ENCODE assay signal across 12 cellular contexts in the genomic region with DNA sequence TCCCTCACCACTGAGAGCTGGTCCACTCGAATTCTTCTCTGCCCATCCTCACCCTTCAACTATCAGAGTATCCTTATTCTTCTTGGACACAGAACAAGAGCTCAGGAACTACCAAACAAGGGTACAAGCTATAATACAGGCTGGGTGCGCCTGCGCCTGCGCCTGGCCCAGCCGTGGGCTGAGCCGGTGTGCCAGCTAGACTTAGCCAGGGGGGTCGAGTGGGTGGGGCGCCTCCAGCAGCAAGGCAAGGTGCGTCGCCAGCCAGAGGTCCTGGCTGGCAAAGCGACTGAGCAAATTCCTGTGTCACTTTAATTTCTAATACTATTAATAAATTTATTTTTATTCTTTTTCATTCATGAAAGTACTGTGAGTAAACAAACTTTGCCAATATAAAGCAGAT.
A peak's percentile ranks its signal among the peaks of the same experiment; 100 is the strongest.
DNase-seq lines count a peak whose midpoint lies in the region; ATAC-seq and TF ChIP-seq lines count a peak whose summit lies in the region.
"Had no signal": no experiment of that assay in that cellular context is flagged by ENCODE, and none has a peak within 500 bp of the region (broad histone marks: within the 10 kb centered on the region; RNA-seq: fewer than 3 reads in every experiment).

No MANE protein-coding gene starts in this region.

- 0 out of 2 replicates have a peak overlapping the region, but pooled peaks have one; percentile 19 for H2BK120ac ChIP-seq in IMR-90 (ENCODE audit: low read depth, low read length)

- H2AFZ ChIP-seq in IMR-90 (replicated peaks; ENCODE audit: low read length, poor library complexity), result no peak overlapping the region
- peak overlapping the region; percentile 76 for H2AFZ ChIP-seq in mammary epithelial cell (ENCODE audit: low read depth, low read length)

- H3K9me3 ChIP-seq in IMR-90 (ENCODE audit: control insufficient read depth, insufficient read depth, low read length), result no peaks in the 10 kb centered on the region
- H3K9me3 ChIP-seq in mammary epithelial cell (replicated peaks; ENCODE audit: insufficient read depth, low read length), result peaks cover 3% of the 10 kb centered on the region
- H3K9me3 ChIP-seq: BLaER1 treated with 17β-estradiol and CSF1 and Interleukin-3, amounts not matched to agents 10 nM and 100 nM had no signal

- H2AK9ac ChIP-seq in IMR-90 (replicated peaks; ENCODE audit: low read depth, low read length, poor library complexity), result no peak overlapping the region

- H3K14ac ChIP-seq in IMR-90 (replicated peaks; ENCODE audit: low read depth, low read length), result no peak overlapping the region

- DNase-seq in D341Med (ENCODE audit: low spot score) (peak; percentile 34), IMR-90 (no peak), mammary epithelial cell (no peak), retinal pigment epithelial cell (ENCODE audit: low read depth) (peak; percentile 73)
- no peak for DNase-seq in activated CD4-positive, alpha-beta T cell treated with anti-CD3 and anti-CD28 coated beads, Interleukin-2, amount 50 U/mL, for 48 hours
- DNase-seq: Calu3; CD8-positive, alpha-beta T cell; GOT3; H9 had no signal

- H3K36me3 ChIP-seq in IMR-90 (ENCODE audit: control insufficient read depth, insufficient read depth, low read length) (no peaks in the 10 kb centered on the region; the same call in 1 of the 2 replicates), mammary epithelial cell (ENCODE audit: insufficient read depth, low read length) (no peaks in the 10 kb centered on the region)
- H3K36me3 ChIP-seq: BLaER1 treated with 17β-estradiol and CSF1 and Interleukin-3, amounts not matched to agents 10 nM and 100 nM had no signal

- H3K79me1 ChIP-seq in IMR-90 (ENCODE audit: low read depth in 1 of 2, low read length in 2 of 2), result no peaks in the 10 kb centered on the region

- H3K4me2 ChIP-seq in IMR-90 (ENCODE audit: low read depth, low read length) (no peak overlapping the region), mammary epithelial cell (ENCODE audit: insufficient read depth, low read depth, low read length) (no peak overlapping the region)
- H3K4me2 ChIP-seq: BLaER1 treated with 17β-estradiol and CSF1 and Interleukin-3, amounts not matched to agents 10 nM and 100 nM had no signal

- peak overlapping the region; percentile 39; the same call in 1 of the 2 replicates for H4K5ac ChIP-seq in IMR-90 (ENCODE audit: low read depth, low read length)

- TF ChIP-seq POLR2A in IMR-90 (IDR thresholded peaks at IDR 0.05; ENCODE audit: low read depth, low read length), result no peak

- H2BK5ac ChIP-seq in IMR-90 (ENCODE audit: low read depth, low read length, poor library complexity, severe bottlenecking), result peak overlapping the region; percentile 27

- dilution Hi-C loops in IMR-90 (cut with HindIII; ENCODE audit: low sequenced_read_pairs, unreplicated experiment), result no loop called here
- dilution Hi-C loops in mammary epithelial cell (cut with HindIII; ENCODE audit: low sequenced_read_pairs), result no loop called here

- peak overlapping the region; percentile 23; the same call in 1 of the 2 replicates for H2AK5ac ChIP-seq in IMR-90 (ENCODE audit: low read depth, low read length)

- no peak overlapping the region for H3K4me3 ChIP-seq in IMR-90 (ENCODE audit: insufficient read depth, low read depth, low read length)
- no peak overlapping the region for H3K4me3 ChIP-seq in mammary epithelial cell (replicated peaks in 1 of 3; ENCODE audit: insufficient read depth in 1 of 3, low read depth in 2 of 3, low read length in 3 of 3)
- no peak overlapping the region for H3K4me3 ChIP-seq in retinal pigment epithelial cell (ENCODE audit: low read length)
- H3K4me3 ChIP-seq: BLaER1 treated with 17β-estradiol and CSF1 and Interleukin-3, amounts not matched to agents 10 nM and 100 nM had no signal

- peak overlapping the region; percentile 1; the same call in 1 of the 2 replicates for H3K4ac ChIP-seq in IMR-90 (ENCODE audit: low read depth, low read length)

- H4K20me1 ChIP-seq in IMR-90 (ENCODE audit: insufficient read depth, low read length) (no peaks in the 10 kb centered on the region), mammary epithelial cell (ENCODE audit: insufficient read depth, low read length) (no peaks in the 10 kb centered on the region)
- H4K20me1 ChIP-seq: BLaER1 treated with 17β-estradiol and CSF1 and Interleukin-3, amounts not matched to agents 10 nM and 100 nM had no signal

- no peak overlapping the region; the same call in 1 of the 2 replicates for H4K91ac ChIP-seq in IMR-90 (ENCODE audit: insufficient read depth, low read depth, low read length)

- H3K79me2 ChIP-seq in mammary epithelial cell (ENCODE audit: insufficient read depth, low read length), result no peaks in the 10 kb centered on the region

- no peak overlapping the region for H2BK15ac ChIP-seq in IMR-90 (ENCODE audit: low read depth, low read length)

- intact Hi-C loops in IMR-90 (cut with micrococcal nuclease), result no loop called here
- intact Hi-C loops in mammary epithelial cell (cut with micrococcal nuclease), result no loop called here

- H3K4me1 ChIP-seq in IMR-90 (ENCODE audit: control insufficient read depth, insufficient read depth, low read length), result peaks cover 4% of the 10 kb centered on the region; the same call in 1 of the 2 replicates
- peaks cover 11% of the 10 kb centered on the region for H3K4me1 ChIP-seq in mammary epithelial cell (ENCODE audit: insufficient read depth, low read length)

- TF ChIP-seq RAD21 in IMR-90 (IDR thresholded peaks at IDR 0.05; ENCODE audit: low read length), result no peak

- in situ Hi-C loops in IMR-90 (cut with MboI; ENCODE audit: low sequenced_read_pairs) (no loop called here), mammary epithelial cell (cut with MboI; ENCODE audit: low sequenced_read_pairs in 2 of 2) (no loop called here)

- WGBS in IMR-90 (ENCODE audit: extremely low coverage in 2 of 2, insufficient read length in 1 of 2), 2 experiments, result 92% methylated on average over 7 of the region's 11 CpGs; no CpG with 5 or more reads in 1 of the 2 experiments
- 27% methylated on average over 11 of the region's 11 CpGs for WGBS in mammary epithelial cell (ENCODE audit: low coverage, missing lambda C conversion rate)

- no peak overlapping the region for H3K56ac ChIP-seq in IMR-90 (ENCODE audit: extremely low read depth, insufficient read depth, low read length)

- H4K8ac ChIP-seq in IMR-90 (ENCODE audit: low read depth in 2 of 2, low read length in 2 of 2), result no peak overlapping the region

- H3K9ac ChIP-seq in IMR-90 (ENCODE audit: low read depth, low read length) (no peak overlapping the region), mammary epithelial cell (ENCODE audit: insufficient read depth, low read length) (no peak overlapping the region)
- H3K9ac ChIP-seq: BLaER1 treated with 17β-estradiol and CSF1 and Interleukin-3, amounts not matched to agents 10 nM and 100 nM had no signal

- H3K27ac ChIP-seq in IMR-90 (ENCODE audit: insufficient read depth, low read length) (no peak overlapping the region), mammary epithelial cell (ENCODE audit: insufficient read depth, low read depth, low read length) (no peak overlapping the region)
- H3K27ac ChIP-seq: BLaER1 treated with 17β-estradiol and CSF1 and Interleukin-3, amounts not matched to agents 10 nM and 100 nM had no signal

- H2BK20ac ChIP-seq in IMR-90 (ENCODE audit: low read depth, low read length), result no peak overlapping the region

- TF ChIP-seq CTCF in IMR-90 (conservative IDR thresholded peaks at IDR 0.05; ENCODE audit: low read depth, low read length), result no peak
- no peak for TF ChIP-seq CTCF in mammary epithelial cell (conservative IDR thresholded peaks at IDR 0.05 in 1 of 2, IDR thresholded peaks at IDR 0.05 in 1 of 2; ENCODE audit: extremely low read depth in 1 of 2, insufficient read depth in 1 of 2, low read depth in 1 of 2, low read length in 2 of 2)
- no peak for TF ChIP-seq CTCF in retinal pigment epithelial cell (conservative IDR thresholded peaks at IDR 0.05; ENCODE audit: low read depth, low read length)

- no TSS peak for BruUV-seq in IMR-90 (replicated peaks; lab: Mats Ljungman, UMichigan)
- no TSS peak for BruUV-seq in mammary epithelial cell (replicated peaks; lab: Mats Ljungman, UMichigan)

- H3K27me3 ChIP-seq in IMR-90 (ENCODE audit: control insufficient read depth, insufficient read depth, low read length), result no peaks in the 10 kb centered on the region
- no peaks in the 10 kb centered on the region for H3K27me3 ChIP-seq in mammary epithelial cell (ENCODE audit: insufficient read depth, low read length)
- H3K27me3 ChIP-seq: BLaER1 treated with 17β-estradiol and CSF1 and Interleukin-3, amounts not matched to agents 10 nM and 100 nM had no signal

- no peaks in the 10 kb centered on the region for H3K9me1 ChIP-seq in IMR-90 (ENCODE audit: insufficient read depth, low read length)

- CTCF ChIA-PET in IMR-90 (lab: Yijun Ruan, JAX) (no interaction called here), mammary epithelial cell (lab: Charles Lee; ENCODE audit: low non-redundant PET) (no interaction called here)

- POLR2A ChIA-PET in IMR-90 (lab: Charles Lee; ENCODE audit: unreplicated experiment), result no interaction called here

- ATAC-seq in IMR-90 (ENCODE audit: low read depth), result no peak
- ATAC-seq in HG02981 (IDR thresholded peaks at IDR 0.05; ENCODE audit: unreplicated experiment), result no peak
- ATAC-seq in GM19324 (IDR thresholded peaks at IDR 0.05; ENCODE audit: low FRiP score, unreplicated experiment), result no peak
- ATAC-seq: CD8-positive, alpha-beta T cell had no signal

- H3K18ac ChIP-seq in IMR-90 (ENCODE audit: low read depth, low read length), result no peak overlapping the region

- no peak overlapping the region for H3K23ac ChIP-seq in IMR-90 (ENCODE audit: low read depth, low read length)

TF ChIP-seq in IMR-90, 13 proteins besides CTCF, POLR2A, EP300 and RAD21:
- TF ChIP-seq RFX5 (IDR thresholded peaks at IDR 0.05; ENCODE audit: low read depth, low read length) (no peak), NFE2L2 (IDR thresholded peaks at IDR 0.05; ENCODE audit: low read depth, low read length) (no peak)

Comparison
In these comparisons a context has a peak if more than half of its experiments do, and no peak if none do; other contexts are left out.
1. DNase-seq: peak in D341Med (single experiment) and retinal pigment epithelial cell (single experiment); none in IMR-90 (single experiment), mammary epithelial cell (single experiment) and activated CD4-positive, alpha-beta T cell treated with anti-CD3 and anti-CD28 coated beads, Interleukin-2, amount 50 U/mL, for 48 hours (0 of 2).